In genomic region chr4:137529432-137529831, GRCh38 we compare ENCODE assay signal across 13 cellular contexts. TPM values are rescaled to one million over a fixed set of nuclear protein-coding genes. Genes with fewer than 3 reads are reported as not detected.
DNase-seq lines count a peak whose midpoint lies in the region; ATAC-seq, FAIRE-seq and TF ChIP-seq lines count a peak whose summit lies in the region.
"Had no signal": no experiment of that assay in that cellular context is flagged by ENCODE, and none has a peak within 500 bp of the region (broad histone marks: within the 10 kb centered on the region; RNA-seq: fewer than 3 reads in every experiment).

No MANE protein-coding gene starts in this region.

- peaks cover 6% of the 10 kb centered on the region for H3K79me1 ChIP-seq in mesenchymal stem cell (replicated peaks; ENCODE audit: low read length, poor library complexity, severe bottlenecking)

- TF ChIP-seq CTCF in testis (IDR thresholded peaks at IDR 0.05), result no peak

- no peaks in the 10 kb centered on the region for H3K36me3 ChIP-seq in duodenal mucosa (ENCODE audit: control insufficient read depth in 1 of 2, insufficient read depth in 2 of 2, low read length in 2 of 2)
- peaks cover 0 to 63% of the 10 kb centered on the region in 2 experiments for H3K36me3 ChIP-seq in mesenchymal stem cell (ENCODE audit: control insufficient read depth in 1 of 2, insufficient read depth in 2 of 2, low read depth in 1 of 2, low read length in 2 of 2)
- no peaks in the 10 kb centered on the region for H3K36me3 ChIP-seq in testis (ENCODE audit: low read depth, missing control alignments)

- no peak for TF ChIP-seq POLR2A in testis (IDR thresholded peaks at IDR 0.05)

- intact Hi-C loops in testis (cut with DNase I; ENCODE audit: low total_unique reads), result no loop called here
- intact Hi-C loops in posterior vena cava (cut with DNase I), result no loop called here

- H3K4ac ChIP-seq in mesenchymal stem cell (ENCODE audit: low read depth in 1 of 2, low read length in 2 of 2), result peak overlapping the region in 1 of 2 experiments; percentile 37

- peak overlapping the region; percentile 5 to 38 for H3K18ac ChIP-seq in mesenchymal stem cell (ENCODE audit: low read depth in 1 of 2, low read length in 2 of 2)

- no peak overlapping the region for H2BK12ac ChIP-seq in mesenchymal stem cell (ENCODE audit: low read length in 2 of 2)

- no peak overlapping the region for H2BK120ac ChIP-seq in mesenchymal stem cell (ENCODE audit: low read depth, low read length)

- no peak overlapping the region for H2BK15ac ChIP-seq in mesenchymal stem cell (ENCODE audit: low read depth, poor library complexity, severe bottlenecking)

- 40% methylated on average over 5 of the region's 5 CpGs for WGBS in mesenchymal stem cell
- WGBS in testis, 2 donors, result 51 to 52% methylated on average over 5 of the region's 5 CpGs

- no peak overlapping the region for H2AFZ ChIP-seq in mesenchymal stem cell (ENCODE audit: low read depth, low read length)

- no peak overlapping the region for H2BK5ac ChIP-seq in mesenchymal stem cell (ENCODE audit: low read depth, low read length, poor library complexity, severe bottlenecking)

- H3K4me1 ChIP-seq in duodenal mucosa (ENCODE audit: control insufficient read depth in 1 of 2, insufficient read depth in 2 of 2, low read length in 2 of 2), result no peaks in the 10 kb centered on the region
- H3K4me1 ChIP-seq in mesenchymal stem cell (ENCODE audit: control insufficient read depth, insufficient read depth, low read depth, low read length), result no peaks in the 10 kb centered on the region
- H3K4me1 ChIP-seq in testis, result no peaks in the 10 kb centered on the region

- H3K9ac ChIP-seq in duodenal mucosa (ENCODE audit: low read depth in 1 of 2, low read length in 2 of 2) (peak overlapping the region in 1 of 2 donors; percentile 41), mesenchymal stem cell (ENCODE audit: low read length) (peak overlapping the region; percentile 96)

- no peak overlapping the region for H2AK5ac ChIP-seq in mesenchymal stem cell (ENCODE audit: low read length, severe bottlenecking)

- H3K27me3 ChIP-seq in duodenal mucosa (ENCODE audit: control insufficient read depth in 1 of 2, insufficient read depth in 2 of 2, low read length in 2 of 2), result no peaks in the 10 kb centered on the region
- H3K27me3 ChIP-seq in mesenchymal stem cell (ENCODE audit: control insufficient read depth in 1 of 2, insufficient read depth in 1 of 2, low read length in 2 of 2), result no peaks in the 10 kb centered on the region
- no peaks in the 10 kb centered on the region for H3K27me3 ChIP-seq in testis

- H3K14ac ChIP-seq in mesenchymal stem cell (ENCODE audit: low read length in 2 of 2), result peak overlapping the region in 1 of 2 experiments; percentile 93

- ATAC-seq in HG03571 (IDR thresholded peaks at IDR 0.05; ENCODE audit: unreplicated experiment), result no peak
- ATAC-seq: PC-3; stimulated activated effector memory CD8-positive, alpha-beta T cell treated with anti-CD3 and anti-CD28 coated beads, Interleukin-12 subunit alpha, Interleukin-12 subunit beta, amount 100 ng/mL, for 72 hours had no signal

- no peaks in the 10 kb centered on the region for H3K9me3 ChIP-seq in duodenal mucosa (ENCODE audit: control insufficient read depth in 1 of 2, low read length in 2 of 2)
- no peaks in the 10 kb centered on the region for H3K9me3 ChIP-seq in mesenchymal stem cell (ENCODE audit: control insufficient read depth, low read length)
- no peaks in the 10 kb centered on the region for H3K9me3 ChIP-seq in testis

- peak; percentile 23 for FAIRE-seq in HTR-8/SVneo (lab: Jason Lieb, UNC)

- no peak overlapping the region for H3K27ac ChIP-seq in duodenal mucosa (ENCODE audit: low read depth, low read length)
- no peak overlapping the region for H3K27ac ChIP-seq in mesenchymal stem cell (ENCODE audit: low read length, poor library complexity, severe bottlenecking)
- no peak overlapping the region for H3K27ac ChIP-seq in testis

- H3K23ac ChIP-seq in mesenchymal stem cell (ENCODE audit: low read length in 2 of 2), result peak overlapping the region in 1 of 2 experiments; percentile 91

- H4K91ac ChIP-seq in mesenchymal stem cell (ENCODE audit: low read length), result no peak overlapping the region

- H3K4me3 ChIP-seq in duodenal mucosa (ENCODE audit: low read depth in 1 of 2, low read length in 2 of 2) (peak overlapping the region; percentile 54 to 71), mesenchymal stem cell (ENCODE audit: insufficient read depth in 1 of 2, low read depth in 1 of 2, low read length in 2 of 2) (peak overlapping the region in 1 of 2 experiments; percentile 99), testis (peak overlapping the region; percentile 48 to 70)

- no peak for DNase-seq in HTR-8/SVneo (ENCODE audit: insufficient read length, low spot score)
- no peak for DNase-seq in mesenchymal stem cell
- DNase-seq in testis, result no peak
- DNase-seq in DMS153 treated with DMSO at 0.1 percent for 48 hours (lab: John Stamatoyannopoulos, UW; ENCODE audit: unreplicated experiment), result no peak
- no peak for DNase-seq in posterior vena cava (ENCODE audit: low spot score)
- DNase-seq: DMS53, foreskin melanocyte, NCI-H2029, PC-3 had no signal

- H4K8ac ChIP-seq in mesenchymal stem cell (ENCODE audit: low read length), result no peak overlapping the region

- no peak overlapping the region for H3K4me2 ChIP-seq in mesenchymal stem cell (ENCODE audit: low read length, poor library complexity, severe bottlenecking)

RNA-seq across cellular contexts. Expression of gene PCDH18, which starts 2.9 kb away (rescaled TPM):
- polyA plus RNA-seq in mesenchymal stem cell (2013, experiment 1 of 2), result 160 TPM
- 161 TPM for polyA plus RNA-seq in mesenchymal stem cell (2013, experiment 2 of 2)
- total RNA-seq in testis (10 to 100 TPM; 15.3 to 23.3 TPM), posterior vena cava (10 to 100 TPM; 19.6 to 33.7 TPM)
- 12.3 TPM for polyA plus RNA-seq in testis (ENCODE audit: insufficient read depth, low read depth, low replicate concordance)
- polyA plus RNA-seq: IgD-negative memory B cell had no signal
